In the genomic region with DNA sequence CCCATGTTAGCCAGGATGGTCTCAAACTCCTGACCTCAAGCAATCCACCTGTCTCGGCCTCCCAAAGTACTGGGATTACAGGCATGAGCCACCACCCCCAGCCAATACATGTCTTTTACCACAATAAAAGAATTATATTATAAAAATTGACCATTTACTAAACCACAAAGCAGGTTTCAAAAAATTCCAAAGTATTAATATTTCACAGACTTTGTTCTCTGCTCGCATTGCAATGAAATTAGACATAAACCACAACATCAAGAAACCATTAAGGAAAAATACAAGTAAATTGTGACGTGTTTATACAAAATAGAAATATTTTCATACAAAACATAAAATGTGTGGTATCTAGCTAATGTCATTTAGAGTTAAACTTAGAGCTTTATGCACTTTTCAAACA, we compare ENCODE assay signal across 29 cellular contexts.
"Had no signal": no experiment of that assay in that cellular context is flagged by ENCODE, and none has a peak within 500 bp of the region (broad histone marks: within the 10 kb centered on the region; RNA-seq: fewer than 3 reads in every experiment).

No MANE protein-coding gene starts in this region.

- H3K27me3 ChIP-seq: colonic mucosa had no signal

- H3K9me3 ChIP-seq: colonic mucosa, esophagus squamous epithelium, gastrocnemius medialis, heart left ventricle, left lung, lower lobe of right lung, mucosa of descending colon had no signal

- H3K9me3 Mint-ChIP-seq: dendritic cell treated with granulocyte-macrophage colony-stimulating factor and Interleukin-4, amounts not matched to agents 40 ng/mL and 50 ng/mL, for 4 days; effector memory CD8-positive, alpha-beta T cell; endodermal cell; mesothelial cell of epicardium; naive B cell had no signal

- H3K27ac Mint-ChIP-seq: dendritic cell treated with granulocyte-macrophage colony-stimulating factor and Interleukin-4, amounts not matched to agents 40 ng/mL and 50 ng/mL, for 4 days; effector memory CD8-positive, alpha-beta T cell; endodermal cell; immature natural killer cell; mesothelial cell of epicardium had no signal

- H3K36me3 Mint-ChIP-seq: immature natural killer cell, mesothelial cell of epicardium, naive B cell had no signal

- H2AFZ ChIP-seq: hepatocyte had no signal

- H3K4me1 Mint-ChIP-seq: endodermal cell, immature natural killer cell had no signal

- H3K4me2 ChIP-seq: hepatocyte had no signal

- DNase-seq: colonic mucosa; cortex of kidney; effector CD8-positive, alpha-beta T cell; effector memory CD8-positive, alpha-beta T cell; endodermal cell; erythroblast; esophagus squamous epithelium; foreskin fibroblast; foreskin melanocyte; gastrocnemius medialis; heart left ventricle; hypothalamus; immature natural killer cell; islet precursor cell; kidney; kidney glomerular epithelial cell; left cardiac atrium; left lung; left ventricle myocardium superior; lower lobe of right lung; mesenchymal stem cell; mucosa of descending colon; naive B cell had no signal

- H3K4me3 Mint-ChIP-seq: dendritic cell treated with granulocyte-macrophage colony-stimulating factor and Interleukin-4, amounts not matched to agents 40 ng/mL and 50 ng/mL, for 4 days; effector memory CD8-positive, alpha-beta T cell; endodermal cell; immature natural killer cell; mesothelial cell of epicardium; naive B cell had no signal

- H3K4me1 ChIP-seq: colonic mucosa, gastrocnemius medialis had no signal

- H3K79me2 ChIP-seq: hepatocyte had no signal

- FAIRE-seq: endometrium, kidney had no signal

- H3K36me3 ChIP-seq: colonic mucosa, esophagus squamous epithelium, gastrocnemius medialis, heart left ventricle, left lung, lower lobe of right lung had no signal

- H3K4me3 ChIP-seq: colonic mucosa, esophagus squamous epithelium, gastrocnemius medialis, heart left ventricle, hepatocyte, left lung, lower lobe of right lung, mucosa of descending colon had no signal

- ATAC-seq: effector memory CD8-positive, alpha-beta T cell; esophagus mucosa; gastrocnemius medialis; heart left ventricle; left cardiac atrium; left lung; left ventricle myocardium superior; lower lobe of right lung; mucosa of descending colon had no signal

- H3K27ac ChIP-seq: colonic mucosa, epithelial cell of prostate, esophagus squamous epithelium, gastrocnemius medialis, heart left ventricle, hepatocyte, left lung, lower lobe of right lung had no signal
